ENCODE assay signal across 8 cellular contexts in genomic region chr6:56359201-56359899, GRCh38.
DNase-seq lines count a peak whose midpoint lies in the region; ATAC-seq and TF ChIP-seq lines count a peak whose summit lies in the region.

No MANE protein-coding gene starts in this region.

- ATAC-seq in GM18907 (IDR thresholded peaks at IDR 0.05; ENCODE audit: unreplicated experiment): peak; percentile 93
- ATAC-seq in HG03280 (IDR thresholded peaks at IDR 0.05; ENCODE audit: unreplicated experiment): peak; percentile 73
- ATAC-seq in left colon: peak; percentile 83

- intact Hi-C loops in left colon (cut with DNase I, micrococcal nuclease): loop anchor here in 1 of 2 donors (10.0 kb wide), 1 partner anchor 235 kb away; no protein-coding TSS in a partner anchor

- DNase-seq in AG10803 (ENCODE audit: low read depth) (peak; percentile 72), NCI-H345 (lab: John Stamatoyannopoulos, UW) (peak; percentile 73), left colon (peak; percentile 33 to 56)
- DNase-seq in central memory CD4-positive, alpha-beta T cell: peak; percentile 38
- peak; percentile 14 to 34 for DNase-seq in stimulated activated CD4-positive, alpha-beta T cell treated with anti-CD3 and anti-CD28 coated beads, Interleukin-4, amount 100 ng/mL, for 4 hours

- TF ChIP-seq CTCF in AG10803 (conservative IDR thresholded peaks at IDR 0.05; ENCODE audit: low read length): peak; percentile 87
- TF ChIP-seq CTCF in WI38 (IDR thresholded peaks at IDR 0.05; ENCODE audit: low read depth, low read length): peak; percentile 47

- no peak overlapping the region for H3K4me3 ChIP-seq in AG10803 (ENCODE audit: low read length)
- no peak overlapping the region for H3K4me3 ChIP-seq in WI38 (ENCODE audit: low read depth, low read length)
